ENCODE assay signal across 16 cellular contexts in the genomic region with DNA sequence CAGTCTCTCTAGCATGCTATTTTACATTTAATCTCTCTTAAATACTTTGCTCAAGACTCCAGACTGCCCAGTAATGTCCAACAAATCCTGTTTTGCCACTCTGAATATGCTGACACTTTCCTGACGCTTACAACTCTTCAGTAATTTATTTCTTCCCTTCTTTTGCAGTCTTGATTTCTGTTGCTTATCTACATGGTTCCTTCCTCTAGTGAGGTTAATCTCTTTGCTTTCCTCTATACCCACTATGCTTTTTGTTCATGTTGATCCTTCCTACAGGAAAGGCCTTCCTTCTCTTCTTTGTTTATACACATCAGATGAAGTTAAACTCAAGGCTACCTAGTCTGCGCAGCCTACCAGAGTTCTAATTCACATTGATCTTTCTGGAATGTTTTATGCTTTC.
"Had no signal": no experiment of that assay in that cellular context is flagged by ENCODE, and none has a peak within 500 bp of the region (broad histone marks: within the 10 kb centered on the region; RNA-seq: fewer than 3 reads in every experiment).

No MANE protein-coding gene starts in this region.

- H3K4me3 ChIP-seq: stomach, thyroid gland, uterus had no signal

- H3K4me1 ChIP-seq: uterus had no signal

- H3K4me3 Mint-ChIP-seq: activated CD4-positive, alpha-beta memory T cell treated with anti-CD3 and anti-CD28 coated beads for 36 hours; activated T-cell treated with anti-CD3 and anti-CD28 coated beads, Interleukin-2, amount 50 U/mL, for 4 hours; nephron; T-cell had no signal

- H3K4me1 Mint-ChIP-seq: nephron had no signal

- H3K27me3 ChIP-seq: stomach, thyroid gland, uterus had no signal

- H3K36me3 ChIP-seq: stomach, thyroid gland, uterus had no signal

- H3K9me3 ChIP-seq: stomach, thyroid gland, uterus had no signal

- H3K27ac Mint-ChIP-seq: activated CD4-positive, alpha-beta memory T cell treated with anti-CD3 and anti-CD28 coated beads for 36 hours had no signal

- H3K27ac ChIP-seq: stomach, thyroid gland, uterus had no signal

- H3K27me3 Mint-ChIP-seq: activated CD4-positive, alpha-beta memory T cell treated with anti-CD3 and anti-CD28 coated beads for 36 hours; T-cell had no signal

- DNase-seq: activated CD4-positive, alpha-beta memory T cell treated with anti-CD3 and anti-CD28 coated beads for 36 hours; activated CD4-positive, CD25-positive, alpha-beta regulatory T cell treated with anti-CD3 and anti-CD28 coated beads, Interleukin-2, amount 50 U/mL, for 72 hours; activated effector memory CD4-positive, alpha-beta T cell treated with anti-CD3 and anti-CD28 coated beads, Interleukin-2, amount 50 U/mL, for 16 hours; activated T-cell treated with anti-CD3 and anti-CD28 coated beads, Interleukin-2, amount 50 U/mL, for 4 hours; amygdala; foreskin melanocyte; head of caudate nucleus; left colon; mammary epithelial cell; stimulated activated CD4-positive, alpha-beta T cell treated with anti-CD3 and anti-CD28 coated beads, Interleukin-4, amount 100 ng/mL, for 24 hours; stomach; T-cell; thyroid gland; uterus had no signal

- ATAC-seq: activated naive CD4-positive, alpha-beta T cell treated with anti-CD3 and anti-CD28 coated beads, Interleukin-2, amount 50 U/mL, for 72 hours; activated T-cell treated with anti-CD3 and anti-CD28 coated beads, Interleukin-2, amount 50 U/mL, for 4 hours; left colon; T-cell had no signal
